ENCODE assay signal across 8 cellular contexts in genomic region chr10:45001382-45002148, GRCh38. TPM values are rescaled to one million over a fixed set of nuclear protein-coding genes. Genes with fewer than 3 reads are reported as not detected.
DNase-seq lines count a peak whose midpoint lies in the region; ATAC-seq and TF ChIP-seq lines count a peak whose summit lies in the region.

No MANE protein-coding gene starts in this region.

- peaks cover 42% of the 10 kb centered on the region for H3K36me3 Mint-ChIP-seq in activated CD4-positive, alpha-beta T cell treated with anti-CD3 and anti-CD28 coated beads for 36 hours (ENCODE audit: low read depth)

- intact Hi-C loops in Right ventricle myocardium inferior (cut with DNase I), result no loop called here
- intact Hi-C loops in cardiac septum (cut with DNase I), result loop anchor here (2.0 to 5.0 kb wide), 2 partner anchors 23 to 34 kb away; partner anchors contain the start of gene DEPP1
- intact Hi-C loops in activated CD4-positive, alpha-beta T cell treated with anti-CD3 and anti-CD28 coated beads for 36 hours (cut with DNase I, micrococcal nuclease), result loop anchor here (1.0 to 10.0 kb wide), 5 partner anchors 43 to 993 kb away; partner anchors contain the start of genes RASSF4 (in 1 of the 2) and ZFAND4 (in 1 of the 2)
- intact Hi-C loops in lower lobe of right lung (cut with DNase I), result no loop called here

- CTCF ChIA-PET in activated CD4-positive, alpha-beta T cell treated with anti-CD3 and anti-CD28 coated beads for 36 hours (lab: Charles Lee), result interaction anchor here (0.6 to 1.5 kb wide), 2 partner anchors 25 to 26 kb away, joined by 3 to 5 read pairs; no protein-coding TSS in a partner anchor

- no peak for TF ChIP-seq POLR2A in NB4 (IDR thresholded peaks at IDR 0.05; ENCODE audit: extremely low read depth, insufficient read length)

- peaks cover 23% of the 10 kb centered on the region for H3K36me3 ChIP-seq in lower lobe of right lung

- peaks cover 54% of the 10 kb centered on the region for H3K4me1 ChIP-seq in lower lobe of right lung

- peak overlapping the region; percentile 95 for H3K27ac ChIP-seq in lower lobe of right lung

- H3K4me1 Mint-ChIP-seq in activated CD4-positive, alpha-beta T cell treated with anti-CD3 and anti-CD28 coated beads for 36 hours, result peaks cover 20% of the 10 kb centered on the region

- H3K27ac Mint-ChIP-seq in activated CD4-positive, alpha-beta T cell treated with anti-CD3 and anti-CD28 coated beads for 36 hours, result peak overlapping the region; percentile 89

- ATAC-seq in Right ventricle myocardium inferior (peak; percentile 48), HG02678 (IDR thresholded peaks at IDR 0.05; ENCODE audit: unreplicated experiment) (peak; percentile 74), lower lobe of right lung (peak; percentile 76 to 78)
- ATAC-seq in activated CD4-positive, alpha-beta T cell treated with anti-CD3 and anti-CD28 coated beads for 36 hours, result peak; percentile 79

- peaks cover 23% of the 10 kb centered on the region for H3K9me3 Mint-ChIP-seq in activated CD4-positive, alpha-beta T cell treated with anti-CD3 and anti-CD28 coated beads for 36 hours (ENCODE audit: low read depth)

- H3K27me3 ChIP-seq in lower lobe of right lung (ENCODE audit: low read depth), result no peaks in the 10 kb centered on the region

- DNase-seq in Right ventricle myocardium inferior (ENCODE audit: missing footprints) (peak; percentile 88), cardiac septum (ENCODE audit: low spot score) (no peak), NB4 (ENCODE audit: low read depth) (peak; percentile 84), dermis microvascular lymphatic vessel endothelial cell (ENCODE audit: low read depth in 2 of 2) (peak; percentile 55 to 93), lower lobe of right lung (peak; percentile 84)
- DNase-seq in activated CD4-positive, alpha-beta T cell treated with anti-CD3 and anti-CD28 coated beads for 36 hours, result peak; percentile 71
- peak; percentile 30 to 32 for DNase-seq in stimulated activated CD8-positive, alpha-beta memory T cell treated with anti-CD3 and anti-CD28 coated beads, Interleukin-15, amount 100 ng/mL, for 48 hours (ENCODE audit: low read depth in 2 of 2)

- H3K27me3 Mint-ChIP-seq in activated CD4-positive, alpha-beta T cell treated with anti-CD3 and anti-CD28 coated beads for 36 hours, result no peaks in the 10 kb centered on the region

- H3K4me3 Mint-ChIP-seq in activated CD4-positive, alpha-beta T cell treated with anti-CD3 and anti-CD28 coated beads for 36 hours, result peak overlapping the region; percentile 84

- POLR2A ChIA-PET in activated CD4-positive, alpha-beta T cell treated with anti-CD3 and anti-CD28 coated beads for 36 hours (lab: Charles Lee), result interaction anchor here (0.6 kb wide), 1 partner anchor 452 kb away, joined by 3 read pairs; no protein-coding TSS in a partner anchor

- TF ChIP-seq CTCF in NB4 (IDR thresholded peaks at IDR 0.05; ENCODE audit: low read depth, low read length) (peak; percentile 4), lower lobe of right lung (IDR thresholded peaks at IDR 0.05) (no peak)

- no peaks in the 10 kb centered on the region for H3K9me3 ChIP-seq in lower lobe of right lung

- peak overlapping the region; percentile 91 for H3K4me3 ChIP-seq in NB4 (ENCODE audit: low read depth, low read length)
- peak overlapping the region; percentile 74 for H3K4me3 ChIP-seq in lower lobe of right lung

RNA-seq across cellular contexts. Expression of gene ZNF22, which starts 0.8 kb away (rescaled TPM):
- total RNA-seq in Right ventricle myocardium inferior (13.7 TPM), cardiac septum (14.9 TPM), dermis microvascular lymphatic vessel endothelial cell (32.1 and 33.0 TPM in 2 replicates), lower lobe of right lung (22.1 TPM)
- 10 to 100 TPM; 18.8 to 21.6 TPM for total RNA-seq in activated CD4-positive, alpha-beta T cell treated with anti-CD3 and anti-CD28 coated beads for 36 hours

RNA-seq across cellular contexts. Expression of gene DEPP1, which starts 23.0 kb away (rescaled TPM):
- total RNA-seq in Right ventricle myocardium inferior, result 33.0 TPM
- total RNA-seq in cardiac septum, result 45.5 TPM
- total RNA-seq in activated CD4-positive, alpha-beta T cell treated with anti-CD3 and anti-CD28 coated beads for 36 hours, result under 1 TPM; 0.28 to 0.34 TPM
- 122 and 133 TPM in 2 replicates for total RNA-seq in dermis microvascular lymphatic vessel endothelial cell
- total RNA-seq in lower lobe of right lung, result 108 TPM

RNA-seq across cellular contexts. Expression of gene RASSF4, which starts 42.0 kb away (rescaled TPM):
- total RNA-seq in Right ventricle myocardium inferior, result 91.5 TPM
- 47.5 TPM for total RNA-seq in cardiac septum
- 1 to 10 TPM; 1.0 to 1.3 TPM for total RNA-seq in activated CD4-positive, alpha-beta T cell treated with anti-CD3 and anti-CD28 coated beads for 36 hours
- 13.1 and 23.3 TPM in 2 replicates for total RNA-seq in dermis microvascular lymphatic vessel endothelial cell
- 49.0 TPM for total RNA-seq in lower lobe of right lung

Comparison
In these comparisons a context has a peak if more than half of its experiments do, and no peak if none do; other contexts are left out.
1. intact Hi-C loops: an anchor here in cardiac septum (2.0 to 5.0 kb wide) and activated CD4-positive, alpha-beta T cell treated with anti-CD3 and anti-CD28 coated beads for 36 hours (1.0 to 10.0 kb wide); none called in Right ventricle myocardium inferior and lower lobe of right lung.
2. RNA of gene DEPP1, which starts 23.0 kb away (total RNA-seq): 122 to 133 TPM in dermis microvascular lymphatic vessel endothelial cell, 108 TPM in lower lobe of right lung (single experiment), 45.5 TPM in cardiac septum (single experiment) and 33.0 TPM in Right ventricle myocardium inferior (single experiment); 0.28 to 0.34 TPM in activated CD4-positive, alpha-beta T cell treated with anti-CD3 and anti-CD28 coated beads for 36 hours; every median in the first group is over 10 times any median in the second.
3. Peak in every context shown above with its lines, with median percentiles within 50 percentile points of each other: ATAC-seq.